ENCODE assay signal across 16 cellular contexts in genomic region chr17:83028851-83029250, GRCh38. TPM values are rescaled to one million over a fixed set of nuclear protein-coding genes. Genes with fewer than 3 reads are reported as not detected.
DNase-seq lines count a peak whose midpoint lies in the region; ATAC-seq, FAIRE-seq and TF ChIP-seq lines count a peak whose summit lies in the region.
"Had no signal": no experiment of that assay in that cellular context is flagged by ENCODE, and none has a peak within 500 bp of the region (broad histone marks: within the 10 kb centered on the region; RNA-seq: fewer than 3 reads in every experiment).

No MANE protein-coding gene starts in this region.

- peak; percentile 39 for DNase-seq in activated effector memory CD4-positive, alpha-beta T cell treated with anti-CD3 and anti-CD28 coated beads, Interleukin-2, amount 50 U/mL, for 16 hours
- no peak for DNase-seq in activated effector memory CD4-positive, alpha-beta T cell treated with Interleukin-2 at 50 U/mL for 16 hours
- DNase-seq in islet precursor cell (peak; percentile 38), sciatic nerve (ENCODE audit: low spot score) (peak; percentile 44), urothelium cell line (ENCODE audit: low spot score) (no peak), GM10266 (ENCODE audit: extremely low spot score) (no peak)
- DNase-seq in activated T-cell treated with anti-CD3 and anti-CD28 coated beads, Interleukin-2, amount 50 U/mL, for 24 hours, result no peak
- DNase-seq: 8988T; Calu3; CD4-positive, alpha-beta memory T cell; DMS79 treated with DMSO at 0.1 percent for 48 hours; GM23248; HCEC 1CT had no signal

- peaks cover 58% of the 10 kb centered on the region for H3K36me3 Mint-ChIP-seq in activated T-cell treated with anti-CD3 and anti-CD28 coated beads, Interleukin-2, amount 50 U/mL, for 24 hours (ENCODE audit: low read depth)

- ATAC-seq in sciatic nerve (no peak), HG03354 (IDR thresholded peaks at IDR 0.05; ENCODE audit: poor library complexity, severe bottlenecking, unreplicated experiment) (no peak)

- no peak for TF ChIP-seq CTCF in GM10266 (IDR thresholded peaks at IDR 0.05; ENCODE audit: control insufficient read depth, insufficient read depth, low read depth, missing control alignments)

- no peak overlapping the region for H3K4me3 Mint-ChIP-seq in activated T-cell treated with anti-CD3 and anti-CD28 coated beads, Interleukin-2, amount 50 U/mL, for 24 hours
- H3K4me3 Mint-ChIP-seq: CD14-positive monocyte; CD4-positive, alpha-beta memory T cell had no signal

- H3K27ac Mint-ChIP-seq in activated T-cell treated with anti-CD3 and anti-CD28 coated beads, Interleukin-2, amount 50 U/mL, for 24 hours, result no peak overlapping the region
- H3K27ac Mint-ChIP-seq: CD4-positive, alpha-beta memory T cell had no signal

- H3K4me1 Mint-ChIP-seq in activated T-cell treated with anti-CD3 and anti-CD28 coated beads, Interleukin-2, amount 50 U/mL, for 24 hours (ENCODE audit: low read depth), result peaks cover 29% of the 10 kb centered on the region
- H3K4me1 Mint-ChIP-seq: CD14-positive monocyte had no signal

- no peaks in the 10 kb centered on the region for H3K27me3 Mint-ChIP-seq in activated T-cell treated with anti-CD3 and anti-CD28 coated beads, Interleukin-2, amount 50 U/mL, for 24 hours
- H3K27me3 Mint-ChIP-seq: CD4-positive, alpha-beta memory T cell had no signal

- peak; percentile 44 for FAIRE-seq in urothelium cell line (lab: Jason Lieb, UNC)
- FAIRE-seq: GM12891 had no signal

- intact Hi-C loops in sciatic nerve (cut with DNase I), result no loop called here

- no peaks in the 10 kb centered on the region for H3K9me3 Mint-ChIP-seq in activated T-cell treated with anti-CD3 and anti-CD28 coated beads, Interleukin-2, amount 50 U/mL, for 24 hours
- H3K9me3 Mint-ChIP-seq: CD4-positive, alpha-beta memory T cell had no signal

RNA-seq across cellular contexts. Expression of gene METRNL, which starts 50.6 kb away (rescaled TPM):
- total RNA-seq in sciatic nerve, result 131 TPM

Comparison
In these comparisons a context has a peak if more than half of its experiments do, and no peak if none do; other contexts are left out.
1. DNase-seq: peak in activated effector memory CD4-positive, alpha-beta T cell treated with anti-CD3 and anti-CD28 coated beads, Interleukin-2, amount 50 U/mL, for 16 hours (single experiment), islet precursor cell (single experiment) and sciatic nerve (single experiment); none in activated effector memory CD4-positive, alpha-beta T cell treated with Interleukin-2 at 50 U/mL for 16 hours (single experiment), urothelium cell line (single experiment), GM10266 (single experiment) and activated T-cell treated with anti-CD3 and anti-CD28 coated beads, Interleukin-2, amount 50 U/mL, for 24 hours (single experiment).